ENCODE assay signal across 1 cellular context in the genomic region with DNA sequence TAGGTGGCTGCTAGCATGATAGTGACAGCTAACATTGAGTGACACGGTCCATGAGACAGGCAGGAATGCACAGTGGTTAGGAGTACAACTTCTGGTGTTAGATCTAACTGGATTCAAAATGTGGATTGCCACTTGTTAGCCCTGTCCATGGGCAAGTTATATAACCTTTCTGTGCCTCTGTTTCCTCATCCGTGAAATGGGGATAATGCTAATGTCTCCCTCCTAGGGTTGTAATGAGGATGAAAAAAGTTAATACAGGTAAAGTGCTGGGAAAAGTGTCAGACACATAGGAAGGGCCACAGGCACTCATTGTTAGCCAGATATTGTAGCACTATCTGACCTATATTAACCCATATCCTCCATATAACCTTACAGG.
TF ChIP-seq lines count a peak whose summit lies in the region.

No MANE protein-coding gene starts in this region.

TF ChIP-seq in GM23338, 12 proteins besides CTCF, POLR2A, EP300 and RAD21 (continued from another document):
- TF ChIP-seq, protein P1, sequence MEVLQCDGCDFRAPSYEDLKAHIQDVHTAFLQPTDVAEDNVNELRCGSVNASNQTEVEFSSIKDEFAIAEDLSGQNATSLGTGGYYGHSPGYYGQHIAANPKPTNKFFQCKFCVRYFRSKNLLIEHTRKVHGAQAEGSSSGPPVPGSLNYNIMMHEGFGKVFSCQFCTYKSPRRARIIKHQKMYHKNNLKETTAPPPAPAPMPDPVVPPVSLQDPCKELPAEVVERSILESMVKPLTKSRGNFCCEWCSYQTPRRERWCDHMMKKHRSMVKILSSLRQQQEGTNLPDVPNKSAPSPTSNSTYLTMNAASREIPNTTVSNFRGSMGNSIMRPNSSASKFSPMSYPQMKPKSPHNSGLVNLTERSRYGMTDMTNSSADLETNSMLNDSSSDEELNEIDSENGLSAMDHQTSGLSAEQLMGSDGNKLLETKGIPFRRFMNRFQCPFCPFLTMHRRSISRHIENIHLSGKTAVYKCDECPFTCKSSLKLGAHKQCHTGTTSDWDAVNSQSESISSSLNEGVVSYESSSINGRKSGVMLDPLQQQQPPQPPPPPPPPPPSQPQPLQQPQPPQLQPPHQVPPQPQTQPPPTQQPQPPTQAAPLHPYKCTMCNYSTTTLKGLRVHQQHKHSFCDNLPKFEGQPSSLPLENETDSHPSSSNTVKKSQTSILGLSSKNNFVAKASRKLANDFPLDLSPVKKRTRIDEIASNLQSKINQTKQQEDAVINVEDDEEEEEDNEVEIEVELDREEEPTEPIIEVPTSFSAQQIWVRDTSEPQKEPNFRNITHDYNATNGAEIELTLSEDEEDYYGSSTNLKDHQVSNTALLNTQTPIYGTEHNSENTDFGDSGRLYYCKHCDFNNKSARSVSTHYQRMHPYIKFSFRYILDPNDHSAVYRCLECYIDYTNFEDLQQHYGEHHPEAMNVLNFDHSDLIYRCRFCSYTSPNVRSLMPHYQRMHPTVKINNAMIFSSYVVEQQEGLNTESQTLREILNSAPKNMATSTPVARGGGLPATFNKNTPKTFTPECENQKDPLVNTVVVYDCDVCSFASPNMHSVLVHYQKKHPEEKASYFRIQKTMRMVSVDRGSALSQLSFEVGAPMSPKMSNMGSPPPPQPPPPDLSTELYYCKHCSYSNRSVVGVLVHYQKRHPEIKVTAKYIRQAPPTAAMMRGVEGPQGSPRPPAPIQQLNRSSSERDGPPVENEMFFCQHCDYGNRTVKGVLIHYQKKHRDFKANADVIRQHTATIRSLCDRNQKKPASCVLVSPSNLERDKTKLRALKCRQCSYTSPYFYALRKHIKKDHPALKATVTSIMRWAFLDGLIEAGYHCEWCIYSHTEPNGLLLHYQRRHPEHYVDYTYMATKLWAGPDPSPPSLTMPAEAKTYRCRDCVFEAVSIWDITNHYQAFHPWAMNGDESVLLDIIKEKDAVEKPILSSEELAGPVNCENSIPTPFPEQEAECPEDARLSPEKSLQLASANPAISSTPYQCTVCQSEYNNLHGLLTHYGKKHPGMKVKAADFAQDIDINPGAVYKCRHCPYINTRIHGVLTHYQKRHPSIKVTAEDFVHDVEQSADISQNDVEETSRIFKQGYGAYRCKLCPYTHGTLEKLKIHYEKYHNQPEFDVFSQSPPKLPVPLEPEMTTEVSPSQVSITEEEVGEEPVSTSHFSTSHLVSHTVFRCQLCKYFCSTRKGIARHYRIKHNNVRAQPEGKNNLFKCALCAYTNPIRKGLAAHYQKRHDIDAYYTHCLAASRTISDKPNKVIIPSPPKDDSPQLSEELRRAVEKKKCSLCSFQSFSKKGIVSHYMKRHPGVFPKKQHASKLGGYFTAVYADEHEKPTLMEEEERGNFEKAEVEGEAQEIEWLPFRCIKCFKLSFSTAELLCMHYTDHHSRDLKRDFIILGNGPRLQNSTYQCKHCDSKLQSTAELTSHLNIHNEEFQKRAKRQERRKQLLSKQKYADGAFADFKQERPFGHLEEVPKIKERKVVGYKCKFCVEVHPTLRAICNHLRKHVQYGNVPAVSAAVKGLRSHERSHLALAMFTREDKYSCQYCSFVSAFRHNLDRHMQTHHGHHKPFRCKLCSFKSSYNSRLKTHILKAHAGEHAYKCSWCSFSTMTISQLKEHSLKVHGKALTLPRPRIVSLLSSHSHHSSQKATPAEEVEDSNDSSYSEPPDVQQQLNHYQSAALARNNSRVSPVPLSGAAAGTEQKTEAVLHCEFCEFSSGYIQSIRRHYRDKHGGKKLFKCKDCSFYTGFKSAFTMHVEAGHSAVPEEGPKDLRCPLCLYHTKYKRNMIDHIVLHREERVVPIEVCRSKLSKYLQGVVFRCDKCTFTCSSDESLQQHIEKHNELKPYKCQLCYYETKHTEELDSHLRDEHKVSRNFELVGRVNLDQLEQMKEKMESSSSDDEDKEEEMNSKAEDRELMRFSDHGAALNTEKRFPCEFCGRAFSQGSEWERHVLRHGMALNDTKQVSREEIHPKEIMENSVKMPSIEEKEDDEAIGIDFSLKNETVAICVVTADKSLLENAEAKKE (CRISPR knock-in tag; IDR thresholded peaks at IDR 0.05), result no peak
- TF ChIP-seq ZNF114 (CRISPR knock-in tag; IDR thresholded peaks at IDR 0.05), result no peak
- TF ChIP-seq, protein P2, sequence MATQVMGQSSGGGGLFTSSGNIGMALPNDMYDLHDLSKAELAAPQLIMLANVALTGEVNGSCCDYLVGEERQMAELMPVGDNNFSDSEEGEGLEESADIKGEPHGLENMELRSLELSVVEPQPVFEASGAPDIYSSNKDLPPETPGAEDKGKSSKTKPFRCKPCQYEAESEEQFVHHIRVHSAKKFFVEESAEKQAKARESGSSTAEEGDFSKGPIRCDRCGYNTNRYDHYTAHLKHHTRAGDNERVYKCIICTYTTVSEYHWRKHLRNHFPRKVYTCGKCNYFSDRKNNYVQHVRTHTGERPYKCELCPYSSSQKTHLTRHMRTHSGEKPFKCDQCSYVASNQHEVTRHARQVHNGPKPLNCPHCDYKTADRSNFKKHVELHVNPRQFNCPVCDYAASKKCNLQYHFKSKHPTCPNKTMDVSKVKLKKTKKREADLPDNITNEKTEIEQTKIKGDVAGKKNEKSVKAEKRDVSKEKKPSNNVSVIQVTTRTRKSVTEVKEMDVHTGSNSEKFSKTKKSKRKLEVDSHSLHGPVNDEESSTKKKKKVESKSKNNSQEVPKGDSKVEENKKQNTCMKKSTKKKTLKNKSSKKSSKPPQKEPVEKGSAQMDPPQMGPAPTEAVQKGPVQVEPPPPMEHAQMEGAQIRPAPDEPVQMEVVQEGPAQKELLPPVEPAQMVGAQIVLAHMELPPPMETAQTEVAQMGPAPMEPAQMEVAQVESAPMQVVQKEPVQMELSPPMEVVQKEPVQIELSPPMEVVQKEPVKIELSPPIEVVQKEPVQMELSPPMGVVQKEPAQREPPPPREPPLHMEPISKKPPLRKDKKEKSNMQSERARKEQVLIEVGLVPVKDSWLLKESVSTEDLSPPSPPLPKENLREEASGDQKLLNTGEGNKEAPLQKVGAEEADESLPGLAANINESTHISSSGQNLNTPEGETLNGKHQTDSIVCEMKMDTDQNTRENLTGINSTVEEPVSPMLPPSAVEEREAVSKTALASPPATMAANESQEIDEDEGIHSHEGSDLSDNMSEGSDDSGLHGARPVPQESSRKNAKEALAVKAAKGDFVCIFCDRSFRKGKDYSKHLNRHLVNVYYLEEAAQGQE (IDR thresholded peaks at IDR 0.05; ENCODE audit: unreplicated experiment), result no peak
- TF ChIP-seq CREB1 (CRISPR knock-in tag; IDR thresholded peaks at IDR 0.05; ENCODE audit: low read depth), result no peak
- no peak for TF ChIP-seq EZH2phosphoT487 (IDR thresholded peaks at IDR 0.05; ENCODE audit: unreplicated experiment)
- no peak for TF ChIP-seq JUNB (IDR thresholded peaks at IDR 0.05; ENCODE audit: unreplicated experiment)
- TF ChIP-seq, protein P3, sequence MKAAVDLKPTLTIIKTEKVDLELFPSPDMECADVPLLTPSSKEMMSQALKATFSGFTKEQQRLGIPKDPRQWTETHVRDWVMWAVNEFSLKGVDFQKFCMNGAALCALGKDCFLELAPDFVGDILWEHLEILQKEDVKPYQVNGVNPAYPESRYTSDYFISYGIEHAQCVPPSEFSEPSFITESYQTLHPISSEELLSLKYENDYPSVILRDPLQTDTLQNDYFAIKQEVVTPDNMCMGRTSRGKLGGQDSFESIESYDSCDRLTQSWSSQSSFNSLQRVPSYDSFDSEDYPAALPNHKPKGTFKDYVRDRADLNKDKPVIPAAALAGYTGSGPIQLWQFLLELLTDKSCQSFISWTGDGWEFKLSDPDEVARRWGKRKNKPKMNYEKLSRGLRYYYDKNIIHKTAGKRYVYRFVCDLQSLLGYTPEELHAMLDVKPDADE (IDR thresholded peaks at IDR 0.05), result no peak
